In the genomic region with DNA sequence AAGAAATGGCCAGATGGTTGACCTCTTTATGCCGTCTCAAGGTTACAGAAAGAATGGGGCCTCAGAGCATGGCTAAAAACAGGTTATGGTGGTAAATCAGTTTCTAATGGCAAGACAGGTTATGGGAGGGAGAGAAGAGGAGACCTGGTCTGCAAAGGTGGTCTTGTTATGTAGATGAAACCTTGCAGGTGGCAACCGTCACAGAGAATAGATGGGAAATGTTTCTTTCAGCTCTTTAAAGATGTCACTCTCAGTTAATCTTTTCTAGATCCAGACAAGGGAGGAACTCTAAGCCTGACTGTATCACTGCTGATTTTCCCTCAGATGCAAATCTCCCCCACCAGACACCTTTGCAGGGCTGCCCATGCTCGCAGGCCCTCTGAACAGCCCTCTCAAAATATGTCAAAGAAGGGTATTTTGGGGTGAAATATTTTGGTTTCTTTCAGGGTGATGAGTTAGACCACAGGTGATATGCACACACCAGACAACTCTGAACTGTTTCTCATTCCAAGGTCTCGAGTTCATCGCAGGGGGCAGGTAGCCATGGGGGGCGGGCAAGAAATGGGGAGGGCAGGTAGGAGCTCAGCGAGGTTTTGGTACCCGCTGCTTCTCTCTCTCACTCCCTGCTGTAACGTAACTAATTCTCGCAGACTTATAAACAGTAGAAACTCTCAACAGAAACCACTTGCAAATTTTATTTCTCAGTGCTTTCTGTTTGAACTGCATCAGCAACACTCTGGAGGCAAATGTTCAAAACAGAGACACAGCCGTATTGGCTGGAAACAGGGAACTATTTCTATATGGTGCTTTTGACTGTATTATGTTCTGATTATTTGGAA, we compare ENCODE assay signal across 14 cellular contexts. TPM values are rescaled to one million over a fixed set of nuclear protein-coding genes. Genes with fewer than 3 reads are reported as not detected.
DNase-seq lines count a peak whose midpoint lies in the region; ATAC-seq, FAIRE-seq and TF ChIP-seq lines count a peak whose summit lies in the region.
"Had no signal": no experiment of that assay in that cellular context is flagged by ENCODE, and none has a peak within 500 bp of the region (broad histone marks: within the 10 kb centered on the region; RNA-seq: fewer than 3 reads in every experiment).

No MANE protein-coding gene starts in this region.

- H3K4me3 ChIP-seq in HepG2 (replicated peaks in 1 of 3; ENCODE audit: insufficient read depth in 1 of 3, low read depth in 2 of 3, low read length in 3 of 3) (no peak overlapping the region), right lobe of liver (no peak overlapping the region), body of pancreas (no peak overlapping the region)
- H3K4me3 ChIP-seq: A549, gastroesophageal sphincter, suprapubic skin had no signal

- peaks cover 4% of the 10 kb centered on the region; the same call in 1 of the 2 replicates for H3K36me3 Mint-ChIP-seq in HFFc6 (ENCODE audit: low read depth)
- H3K36me3 Mint-ChIP-seq: brain had no signal

- no peak overlapping the region for H3K27ac Mint-ChIP-seq in HFFc6
- H3K27ac Mint-ChIP-seq: activated CD4-positive, alpha-beta memory T cell treated with anti-CD3 and anti-CD28 coated beads, Interleukin-2, amount 10 ng/mL, durations not matched to agents 7 days and 5 days; brain had no signal

- H3K9me3 Mint-ChIP-seq in HFFc6 = peaks cover 5% of the 10 kb centered on the region; the same call in 1 of the 2 replicates

- no peak for TF ChIP-seq POLR2A in HepG2 (IDR thresholded peaks at IDR 0.05; ENCODE audit: insufficient read depth in 1 of 2, low read depth in 2 of 2, low read length in 2 of 2)
- no peak for TF ChIP-seq POLR2A in right lobe of liver (IDR thresholded peaks at IDR 0.05)
- TF ChIP-seq POLR2A in body of pancreas (IDR thresholded peaks at IDR 0.05) = no peak

- no peak overlapping the region for H3K4me3 Mint-ChIP-seq in HFFc6
- H3K4me3 Mint-ChIP-seq: activated CD4-positive, alpha-beta memory T cell treated with anti-CD3 and anti-CD28 coated beads, Interleukin-2, amount 10 ng/mL, durations not matched to agents 7 days and 5 days; brain had no signal

- no peak for ATAC-seq in HepG2
- ATAC-seq in right lobe of liver = no peak
- peak; percentile 85 for ATAC-seq in HG02588 (IDR thresholded peaks at IDR 0.05; ENCODE audit: unreplicated experiment)
- peak; percentile 55 for ATAC-seq in HG03469 (IDR thresholded peaks at IDR 0.05; ENCODE audit: unreplicated experiment)
- no peak for ATAC-seq in body of pancreas
- no peak for ATAC-seq in esophagus mucosa
- ATAC-seq: A549, gastroesophageal sphincter had no signal

- TF ChIP-seq CTCF in HepG2 (CRISPR knock-in tag; IDR thresholded peaks at IDR 0.05) = no peak
- no peak for TF ChIP-seq CTCF in right lobe of liver (IDR thresholded peaks at IDR 0.05)
- no peak for TF ChIP-seq CTCF in HFFc6 (IDR thresholded peaks at IDR 0.05)
- no peak for TF ChIP-seq CTCF in body of pancreas (IDR thresholded peaks at IDR 0.05)

- H3K27ac ChIP-seq in HepG2 (ENCODE audit: extremely low read length, insufficient read depth, low read length) (no peak overlapping the region), right lobe of liver (no peak overlapping the region), body of pancreas (no peak overlapping the region)
- H3K27ac ChIP-seq: A549, gastroesophageal sphincter, suprapubic skin had no signal

- peaks cover 11% of the 10 kb centered on the region for H3K79me2 ChIP-seq in HepG2 (ENCODE audit: insufficient read depth, low read length)

- POLR2A ChIA-PET in HepG2 (lab: Yijun Ruan, JAX) = interaction anchor here (1.3 to 2.5 kb wide), 5 partner anchors 8 to 117 kb away, joined by 3 to 16 read pairs (median 5); a partner anchor contains a TSS

- WGBS in HepG2 (ENCODE audit: low lambda C conversion rate) = 86% methylated on average over 11 of the region's 11 CpGs
- WGBS in right lobe of liver (ENCODE audit: insufficient coverage, low coverage, low lambda C conversion rate, missing lambda C conversion rate) = 84% methylated on average over 11 of the region's 11 CpGs
- whole genome bisulfite sequencing in body of pancreas, 2 donors = 78% methylated on average over 11 of the region's 11 CpGs

- H3K4me1 ChIP-seq in HepG2 (ENCODE audit: insufficient read depth, low read length) = peaks cover 48% of the 10 kb centered on the region
- H3K4me1 ChIP-seq in right lobe of liver = no peaks in the 10 kb centered on the region
- H3K4me1 ChIP-seq in body of pancreas = no peaks in the 10 kb centered on the region
- H3K4me1 ChIP-seq: A549, gastroesophageal sphincter, suprapubic skin had no signal

- H3K4me1 Mint-ChIP-seq in HFFc6 (ENCODE audit: low read depth) = peaks cover 16% of the 10 kb centered on the region
- H3K4me1 Mint-ChIP-seq: activated CD4-positive, alpha-beta memory T cell treated with anti-CD3 and anti-CD28 coated beads, Interleukin-2, amount 10 ng/mL, durations not matched to agents 7 days and 5 days; brain had no signal

- in situ Hi-C loops in HepG2 (cut with HindIII; ENCODE audit: extremely low pct_ligation_motif_present, low pct_unique_long_range_greater_than_20kb) = no loop called here

- no peak overlapping the region for H3K9ac ChIP-seq in HepG2 (ENCODE audit: insufficient read depth, low read depth, low read length)

- H3K9me3 ChIP-seq in HepG2 (ENCODE audit: low read length) = peaks cover 18% of the 10 kb centered on the region
- H3K9me3 ChIP-seq in right lobe of liver = no peaks in the 10 kb centered on the region
- peaks cover 0 to 12% (median 0%) of the 10 kb centered on the region in 3 donors for H3K9me3 ChIP-seq in body of pancreas
- H3K9me3 ChIP-seq: A549, gastroesophageal sphincter had no signal

- intact Hi-C loops in HepG2 (cut with micrococcal nuclease; ENCODE audit: unreplicated experiment) (no loop called here), right lobe of liver (cut with DNase I) (no loop called here), body of pancreas (cut with DNase I) (no loop called here)

- DNase-seq in HepG2 (ENCODE audit: low spot score) (no peak), right lobe of liver (no peak), HFFc6 (no peak), body of pancreas (no peak)
- no peak for DNase-seq in activated CD4-positive, alpha-beta T cell treated with anti-CD3 and anti-CD28 coated beads for 4 hours
- DNase-seq: activated CD4-positive, alpha-beta memory T cell treated with anti-CD3 and anti-CD28 coated beads, Interleukin-2, amount 10 ng/mL, durations not matched to agents 7 days and 5 days; RPMI8226 had no signal

- H2AFZ ChIP-seq in HepG2 (ENCODE audit: low read length) = no peak overlapping the region

- no peak for FAIRE-seq in HepG2 (lab: Jason Lieb, UNC)
- FAIRE-seq: A549 had no signal

- no peak overlapping the region for H3K4me2 ChIP-seq in HepG2 (ENCODE audit: low read depth, low read length)
- H3K4me2 ChIP-seq: A549 had no signal

- CTCF ChIA-PET in HepG2 (lab: Yijun Ruan, JAX; ENCODE audit: low intra/inter-chr PET ratio, low total read pairs) = no interaction called here

- H3K36me3 ChIP-seq in HepG2 (replicated peaks in 1 of 2; ENCODE audit: control insufficient read depth in 1 of 2, insufficient read depth in 2 of 2, low read length in 2 of 2) (no peaks in the 10 kb centered on the region), right lobe of liver (no peaks in the 10 kb centered on the region), body of pancreas (replicated peaks in 1 of 2; ENCODE audit: insufficient read depth in 1 of 2, low read depth in 2 of 2) (no peaks in the 10 kb centered on the region)
- H3K36me3 ChIP-seq: gastroesophageal sphincter, suprapubic skin had no signal

- BruUV-seq in HepG2 (replicated peaks; lab: Mats Ljungman, UMichigan) = no TSS peak

- no peak for TF ChIP-seq EP300 in HepG2 (IDR thresholded peaks at IDR 0.05; ENCODE audit: low read depth in 2 of 2, low read length in 2 of 2)
- no peak for TF ChIP-seq EP300 in HepG2 (CRISPR knock-in tag; IDR thresholded peaks at IDR 0.05; ENCODE audit: borderline replicate concordance)

- H4K20me1 ChIP-seq in HepG2 (ENCODE audit: insufficient read depth, low read length) = no peaks in the 10 kb centered on the region

- H3K27me3 Mint-ChIP-seq in HFFc6 (ENCODE audit: insufficient read depth) = no peaks in the 10 kb centered on the region; the same call in 1 of the 2 replicates
- H3K27me3 Mint-ChIP-seq: activated CD4-positive, alpha-beta memory T cell treated with anti-CD3 and anti-CD28 coated beads, Interleukin-2, amount 10 ng/mL, durations not matched to agents 7 days and 5 days had no signal

- no peak for TF ChIP-seq RAD21 in HepG2 (CRISPR knock-in tag; IDR thresholded peaks at IDR 0.05)

- H3K27me3 ChIP-seq in HepG2 (ENCODE audit: control insufficient read depth in 1 of 2, insufficient read depth in 2 of 2, low read length in 2 of 2) (no peaks in the 10 kb centered on the region), right lobe of liver (no peaks in the 10 kb centered on the region), body of pancreas (no peaks in the 10 kb centered on the region)
- H3K27me3 ChIP-seq: gastroesophageal sphincter, suprapubic skin had no signal

RNA-seq across cellular contexts. Expression of a gene that starts 32.4 kb away (rescaled TPM):
- 77.8 and 139 TPM in 2 replicates for total RNA-seq in HepG2 (2016; rRNA removed; fragmentation: Illumina TruSeq; extraction: Trizol)
- 6.9 and 8.3 TPM in 2 replicates for total RNA-seq in HepG2 (2016; cell fraction: cytosol; rRNA removed; fragmentation: Illumina TruSeq; extraction: Trizol; ENCODE audit: low read depth)
- 76.3 and 140 TPM in 2 replicates for total RNA-seq in HepG2 (2016; cell fraction: insoluble cytoplasmic fraction; rRNA removed; fragmentation: Illumina TruSeq; extraction: Trizol)
- total RNA-seq in HepG2 (2016; cell fraction: membrane; rRNA removed; fragmentation: Illumina TruSeq; extraction: Trizol) = 25.2 and 26.5 TPM in 2 replicates
- total RNA-seq in HepG2 (2016; cell fraction: nucleus; rRNA removed; fragmentation: Illumina TruSeq; extraction: Trizol) = 38.4 and 42.0 TPM in 2 replicates
- 19.9 and 26.0 TPM in 2 replicates for polyA plus RNA-seq in HepG2 (2011; rRNA removed)
- 9.9 and 15.6 TPM in 2 replicates for polyA plus RNA-seq in HepG2 (2011; cell fraction: cytosol; rRNA removed)
- 4.4 and 6.4 TPM in 2 replicates for polyA plus RNA-seq in HepG2 (2011; cell fraction: nucleus; rRNA removed)
- polyA plus RNA-seq in HepG2 (2012) = 22.6 and 26.2 TPM in 2 replicates
- 4.5 and 4.9 TPM in 2 replicates for polyA plus RNA-seq in HepG2 (2016; cell fraction: cytosol; fragmentation: Illumina TruSeq; extraction: Trizol; ENCODE audit: low read depth)
- polyA plus RNA-seq in HepG2 (2016; cell fraction: insoluble cytoplasmic fraction; fragmentation: Illumina TruSeq; extraction: Trizol; ENCODE audit: low read depth) = 116 and 129 TPM in 2 replicates
- 13.7 and 15.0 TPM in 2 replicates for polyA plus RNA-seq in HepG2 (2016; cell fraction: membrane; fragmentation: Illumina TruSeq; extraction: Trizol; ENCODE audit: low read depth)
- 50.9 and 57.0 TPM in 2 replicates for polyA plus RNA-seq in HepG2 (2016; cell fraction: nucleus; fragmentation: Illumina TruSeq; extraction: Trizol; ENCODE audit: insufficient read depth, low read depth)
- polyA minus RNA-seq in HepG2 (2011; rRNA and poly(A)+ RNA removed; ENCODE audit: low replicate concordance) = 5.3 and 7.6 TPM in 2 replicates
- polyA minus RNA-seq in HepG2 (2011; cell fraction: cytosol; rRNA and poly(A)+ RNA removed) = 9.8 and 11.5 TPM in 2 replicates
- 13.1 and 13.6 TPM in 2 replicates for polyA minus RNA-seq in HepG2 (2011; cell fraction: nucleus; rRNA and poly(A)+ RNA removed)
- 10 to 100 TPM in 5 of 6 experiments, 1 to 10 TPM in 1; 9.6 to 19.6 (median 13.2) TPM for total RNA-seq in right lobe of liver
- 10 to 100 TPM; 25.8 to 31.6 (median 26.5) TPM for total RNA-seq in HFFc6 (2021; fragmentation: NEBNext Ultra II Directional; extraction: Animal tissue kit (Norgen Biotek cat#: 25700))
- total RNA-seq in body of pancreas = 1 to 10 TPM; 4.9 to 6.5 TPM
- total RNA-seq in esophagus mucosa = 20.1 TPM

RNA-seq across cellular contexts. Expression of a gene that starts 32.7 kb away (rescaled TPM):
- total RNA-seq in HepG2 (2016; rRNA removed; fragmentation: Illumina TruSeq; extraction: Trizol) (11.0 and 17.3 TPM in 2 replicates), right lobe of liver (1 to 10 TPM; 4.0 to 8.7 (median 5.7) TPM), body of pancreas (10 to 100 TPM in 1 of 2 donors, 1 to 10 TPM in 1; 4.6 to 15.0 TPM), esophagus mucosa (9.9 TPM)
- total RNA-seq in HepG2 (2016; cell fraction: cytosol; rRNA removed; fragmentation: Illumina TruSeq; extraction: Trizol; ENCODE audit: low read depth) = 9.6 and 10.1 TPM in 2 replicates
- 10.8 and 14.2 TPM in 2 replicates for total RNA-seq in HepG2 (2016; cell fraction: insoluble cytoplasmic fraction; rRNA removed; fragmentation: Illumina TruSeq; extraction: Trizol)
- total RNA-seq in HepG2 (2016; cell fraction: membrane; rRNA removed; fragmentation: Illumina TruSeq; extraction: Trizol) = 6.1 and 6.6 TPM in 2 replicates
- total RNA-seq in HepG2 (2016; cell fraction: nucleus; rRNA removed; fragmentation: Illumina TruSeq; extraction: Trizol) = 7.1 and 11.9 TPM in 2 replicates
- polyA plus RNA-seq in HepG2 (2011; rRNA removed) = 4.4 and 7.3 TPM in 2 replicates
- polyA plus RNA-seq in HepG2 (2011; cell fraction: cytosol; rRNA removed) = 1.4 and 2.2 TPM in 2 replicates
- polyA plus RNA-seq in HepG2 (2011; cell fraction: nucleus; rRNA removed) = 3.0 and 4.4 TPM in 2 replicates
- polyA plus RNA-seq in HepG2 (2012) = 5.3 and 5.4 TPM in 2 replicates
- 0.87 and 1.7 TPM in 2 replicates for polyA plus RNA-seq in HepG2 (2016; cell fraction: cytosol; fragmentation: Illumina TruSeq; extraction: Trizol; ENCODE audit: low read depth)
- polyA plus RNA-seq in HepG2 (2016; cell fraction: insoluble cytoplasmic fraction; fragmentation: Illumina TruSeq; extraction: Trizol; ENCODE audit: low read depth) = 9.6 and 12.3 TPM in 2 replicates
- polyA plus RNA-seq in HepG2 (2016; cell fraction: membrane; fragmentation: Illumina TruSeq; extraction: Trizol; ENCODE audit: low read depth) = 2.6 and 3.3 TPM in 2 replicates
- polyA plus RNA-seq in HepG2 (2016; cell fraction: nucleus; fragmentation: Illumina TruSeq; extraction: Trizol; ENCODE audit: insufficient read depth, low read depth) = 20.4 and 22.6 TPM in 2 replicates
- 1.2 and 2.0 TPM in 2 replicates for polyA minus RNA-seq in HepG2 (2011; rRNA and poly(A)+ RNA removed; ENCODE audit: low replicate concordance)
- polyA minus RNA-seq in HepG2 (2011; cell fraction: cytosol; rRNA and poly(A)+ RNA removed) = 1.1 and 2.1 TPM in 2 replicates
- 4.6 and 6.2 TPM in 2 replicates for polyA minus RNA-seq in HepG2 (2011; cell fraction: nucleus; rRNA and poly(A)+ RNA removed)
- total RNA-seq in HFFc6 (2021; fragmentation: NEBNext Ultra II Directional; extraction: Animal tissue kit (Norgen Biotek cat#: 25700)) = 10 to 100 TPM in 4 of 6 experiments, 1 to 10 TPM in 2; 9.0 to 11.3 (median 10.8) TPM

Comparison
In these comparisons a context has a peak if more than half of its experiments do, and no peak if none do; other contexts are left out.
1. ATAC-seq: peak in HG02588 (single experiment) and HG03469 (single experiment); none in HepG2 (single experiment), right lobe of liver (0 of 4), body of pancreas (single experiment) and esophagus mucosa (single experiment).